In genomic region chr12:113048716-113049127, GRCh38 we compare ENCODE assay signal across 8 cellular contexts. TPM values are rescaled to one million over a fixed set of nuclear protein-coding genes. Genes with fewer than 3 reads are reported as not detected.
DNase-seq lines count a peak whose midpoint lies in the region; ATAC-seq, FAIRE-seq and TF ChIP-seq lines count a peak whose summit lies in the region.

No MANE protein-coding gene starts in this region.

- POLR2A ChIA-PET in activated B cell treated with CpG ODN at 0.5 μM for 24 hours (lab: Charles Lee) (interaction anchor here (0.6 to 6.7 kb wide), 11 partner anchors 15 to 125 kb away, joined by 3 to 73 read pairs (median 4); no protein-coding TSS in a partner anchor), HepG2 (lab: Yijun Ruan, JAX) (no interaction called here)

- H3K9me3 Mint-ChIP-seq in activated B cell treated with CpG ODN at 0.5 μM for 24 hours, result no peaks in the 10 kb centered on the region

- peaks cover 50% of the 10 kb centered on the region for H3K4me1 Mint-ChIP-seq in activated B cell treated with CpG ODN at 0.5 μM for 24 hours

- no peaks in the 10 kb centered on the region for H3K36me3 ChIP-seq in GM23248 (ENCODE audit: low read depth)
- H3K36me3 ChIP-seq in HepG2 (replicated peaks in 1 of 2; ENCODE audit: control insufficient read depth in 1 of 2, insufficient read depth in 2 of 2, low read length in 2 of 2), result no peaks in the 10 kb centered on the region

- peak; percentile 67 for FAIRE-seq in HepG2 (lab: Jason Lieb, UNC)

- 7 to 16% methylated on average over 6 of the region's 6 CpGs for WGBS in GM23248 (ENCODE audit: low coverage in 1 of 2, low lambda C conversion rate in 2 of 2, missing lambda C conversion rate in 2 of 2), 2 experiments
- WGBS in HepG2 (ENCODE audit: low lambda C conversion rate), result 3% methylated on average over 6 of the region's 6 CpGs

- peak; percentile 43 for ATAC-seq in activated B cell treated with CpG ODN at 0.5 μM for 24 hours (ENCODE audit: low read depth)
- peak; percentile 85 for ATAC-seq in HepG2
- no peak for ATAC-seq in GM21360 (IDR thresholded peaks at IDR 0.05; ENCODE audit: unreplicated experiment)

- H3K9me3 ChIP-seq in GM23248 (ENCODE audit: low read depth) (no peaks in the 10 kb centered on the region), HepG2 (ENCODE audit: low read length) (no peaks in the 10 kb centered on the region)

- H3K4me3 Mint-ChIP-seq in activated B cell treated with CpG ODN at 0.5 μM for 24 hours, result no peak overlapping the region

- TF ChIP-seq RAD21 in HepG2 (CRISPR knock-in tag; IDR thresholded peaks at IDR 0.05), result peak; percentile 71

- H4K20me1 ChIP-seq in GM23248 (ENCODE audit: insufficient read depth) (no peaks in the 10 kb centered on the region), HepG2 (ENCODE audit: insufficient read depth, low read length) (no peaks in the 10 kb centered on the region)

- H3K9me2 ChIP-seq in GM23248 (ENCODE audit: insufficient read depth), result no peaks in the 10 kb centered on the region

- no peak for TF ChIP-seq EP300 in HepG2 (IDR thresholded peaks at IDR 0.05; ENCODE audit: low read depth in 2 of 2, low read length in 2 of 2)
- TF ChIP-seq EP300 in HepG2 (CRISPR knock-in tag; IDR thresholded peaks at IDR 0.05; ENCODE audit: borderline replicate concordance), result no peak

- DNase-seq in AG09309 (ENCODE audit: low read depth), result peak; percentile 13
- DNase-seq in GM23248, result peak; percentile 83
- peak; percentile 66 for DNase-seq in NCI-H2227 treated with DMSO at 0.1 percent for 48 hours (lab: John Stamatoyannopoulos, UW)
- no peak for DNase-seq in activated B cell treated with CpG ODN at 0.5 μM for 24 hours
- DNase-seq in central memory CD4-positive, alpha-beta T cell, result peak; percentile 63
- peak; percentile 40 for DNase-seq in HepG2 (ENCODE audit: low spot score)
- peak; percentile 45 to 69 (median 56) for DNase-seq in stimulated activated CD4-positive, alpha-beta T cell treated with anti-CD3 and anti-CD28 coated beads, TNF-alpha, amount 100 ng/mL, for 48 hours (ENCODE audit: low read depth in 3 of 3)

- H2AFZ ChIP-seq in GM23248 (no peak overlapping the region), HepG2 (ENCODE audit: low read length) (no peak overlapping the region)

- no peaks in the 10 kb centered on the region for H3K36me3 Mint-ChIP-seq in activated B cell treated with CpG ODN at 0.5 μM for 24 hours (ENCODE audit: low read depth)

- no peaks in the 10 kb centered on the region for H3F3A ChIP-seq in GM23248 (ENCODE audit: insufficient read depth)

- H3K79me2 ChIP-seq in GM23248 (ENCODE audit: insufficient read depth) (no peaks in the 10 kb centered on the region), HepG2 (ENCODE audit: insufficient read depth, low read length) (no peaks in the 10 kb centered on the region)

- H3K27me3 ChIP-seq in GM23248 (replicated peaks; ENCODE audit: insufficient read depth) (peaks cover 6% of the 10 kb centered on the region; the same call in 1 of the 2 replicates), HepG2 (ENCODE audit: control insufficient read depth in 1 of 2, insufficient read depth in 2 of 2, low read length in 2 of 2) (peaks cover 1 to 3% of the 10 kb centered on the region in 2 experiments; a peak in 1 of 5 replicates)

- CTCF ChIA-PET in activated B cell treated with CpG ODN at 0.5 μM for 24 hours (lab: Charles Lee), result interaction anchor here (0.6 to 8.0 kb wide), 22 partner anchors 9 to 133 kb away, joined by 3 to 85 read pairs (median 6); partner anchors contain the start of gene CFAP73
- CTCF ChIA-PET in HepG2 (lab: Yijun Ruan, JAX; ENCODE audit: low intra/inter-chr PET ratio, low total read pairs), result interaction anchor here (1.5 to 3.5 kb wide), 6 partner anchors 44 to 126 kb away, joined by 3 to 43 read pairs (median 10); partner anchors contain the start of gene CFAP73

- no peak overlapping the region for H3K4me2 ChIP-seq in GM23248 (ENCODE audit: unreplicated experiment)
- no peak overlapping the region for H3K4me2 ChIP-seq in HepG2 (ENCODE audit: low read depth, low read length)

- TF ChIP-seq CTCF in AG09309 (IDR thresholded peaks at IDR 0.05; ENCODE audit: control insufficient read depth, insufficient read depth, low read depth, low read length, missing control alignments), result peak; percentile 78
- TF ChIP-seq CTCF in activated B cell treated with CpG ODN at 0.5 μM for 24 hours (IDR thresholded peaks at IDR 0.05), result no peak
- peak; percentile 78 for TF ChIP-seq CTCF in HepG2 (CRISPR knock-in tag; IDR thresholded peaks at IDR 0.05)

- TF ChIP-seq POLR2A in HepG2 (IDR thresholded peaks at IDR 0.05; ENCODE audit: insufficient read depth in 1 of 2, low read depth in 2 of 2, low read length in 2 of 2), result no peak

- no peaks in the 10 kb centered on the region for H3K27me3 Mint-ChIP-seq in activated B cell treated with CpG ODN at 0.5 μM for 24 hours

- H3K9ac ChIP-seq in GM23248, result no peak overlapping the region
- H3K9ac ChIP-seq in HepG2 (ENCODE audit: insufficient read depth, low read depth, low read length), result no peak overlapping the region

- intact Hi-C loops in activated B cell treated with CpG ODN at 0.5 μM for 24 hours (cut with micrococcal nuclease) (loop anchor here (1.0 kb wide), 4 partner anchors 44 to 126 kb away; no protein-coding TSS in a partner anchor), HepG2 (cut with micrococcal nuclease; ENCODE audit: unreplicated experiment) (loop anchor here (1.0 to 2.0 kb wide), 3 partner anchors 50 to 126 kb away; no protein-coding TSS in a partner anchor)

- peak overlapping the region; percentile 75 for H3K27ac Mint-ChIP-seq in activated B cell treated with CpG ODN at 0.5 μM for 24 hours

- no peak overlapping the region for H3K27ac ChIP-seq in GM23248
- no peak overlapping the region for H3K27ac ChIP-seq in HepG2 (ENCODE audit: extremely low read length, insufficient read depth, low read length)

- in situ Hi-C loops in GM23248 (cut with MboI) (loop anchor here (10.0 kb wide), 2 partner anchors 96 to 126 kb away; partner anchors contain the start of gene CFAP73), HepG2 (cut with HindIII; ENCODE audit: extremely low pct_ligation_motif_present, low pct_unique_long_range_greater_than_20kb) (loop anchor here (5.0 kb wide), 2 partner anchors 49 to 109 kb away; no protein-coding TSS in a partner anchor)

- no TSS peak for BruUV-seq in HepG2 (replicated peaks; lab: Mats Ljungman, UMichigan)

- H3K4me3 ChIP-seq in AG09309 (ENCODE audit: control insufficient read depth, low read depth, low read length), result no peak overlapping the region
- H3K4me3 ChIP-seq in GM23248, result no peak overlapping the region
- H3K4me3 ChIP-seq in HepG2 (replicated peaks in 1 of 3; ENCODE audit: insufficient read depth in 1 of 3, low read depth in 2 of 3, low read length in 3 of 3), result no peak overlapping the region

- no peaks in the 10 kb centered on the region for H3K4me1 ChIP-seq in GM23248 (ENCODE audit: insufficient read depth)
- H3K4me1 ChIP-seq in HepG2 (ENCODE audit: insufficient read depth, low read length), result no peaks in the 10 kb centered on the region

TF ChIP-seq in HepG2, 621 proteins besides CTCF, POLR2A, EP300 and RAD21:
- TF ChIP-seq EED (CRISPR knock-in tag; IDR thresholded peaks at IDR 0.05), result no peak
- peak; percentile 84 for TF ChIP-seq STAG1 (CRISPR knock-in tag; IDR thresholded peaks at IDR 0.05)
- no peak for TF ChIP-seq ZNF451 (CRISPR knock-in tag; IDR thresholded peaks at IDR 0.05)
- no peak for TF ChIP-seq ZBTB44 (CRISPR knock-in tag; IDR thresholded peaks at IDR 0.05)
- TF ChIP-seq SMC3 (IDR thresholded peaks at IDR 0.05; ENCODE audit: low read length), result peak; percentile 89
- TF ChIP-seq NFKB2 (CRISPR knock-in tag; IDR thresholded peaks at IDR 0.05; ENCODE audit: borderline replicate concordance), result no peak
- no peak for TF ChIP-seq TCF7L2 (IDR thresholded peaks at IDR 0.05; ENCODE audit: low read depth, low read length)
- no peak for TF ChIP-seq SSRP1 (CRISPR knock-in tag; IDR thresholded peaks at IDR 0.05)

RNA-seq across cellular contexts. Expression of gene DTX1, which starts 7.8 kb away (rescaled TPM):
- not detected in 2 replicates for total RNA-seq in GM23248 (2014; rRNA removed; shearing (Covaris generic))
- polyA plus RNA-seq in GM23248 (2016; fragmentation: Nextera tagmentation; extraction: Ambion mirVana), result not detected in 2 replicates
- 75.3 and 79.4 TPM in 2 replicates for total RNA-seq in activated B cell treated with CpG ODN at 0.5 μM for 24 hours
- not detected in 2 replicates for total RNA-seq in HepG2 (2016; rRNA removed; fragmentation: Illumina TruSeq; extraction: Trizol)
- total RNA-seq in HepG2 (2016; cell fraction: cytosol; rRNA removed; fragmentation: Illumina TruSeq; extraction: Trizol; ENCODE audit: low read depth), result not detected in 2 replicates
- total RNA-seq in HepG2 (2016; cell fraction: insoluble cytoplasmic fraction; rRNA removed; fragmentation: Illumina TruSeq; extraction: Trizol), result not detected in 2 replicates
- total RNA-seq in HepG2 (2016; cell fraction: membrane; rRNA removed; fragmentation: Illumina TruSeq; extraction: Trizol), result not detected in 2 replicates
- not detected in 2 replicates for total RNA-seq in HepG2 (2016; cell fraction: nucleus; rRNA removed; fragmentation: Illumina TruSeq; extraction: Trizol)
- not detected in 2 replicates for polyA plus RNA-seq in HepG2 (2011; rRNA removed)
- not detected in 2 replicates for polyA plus RNA-seq in HepG2 (2011; cell fraction: cytosol; rRNA removed)
- not detected in 2 replicates for polyA plus RNA-seq in HepG2 (2011; cell fraction: nucleus; rRNA removed)
- not detected in 2 replicates for polyA plus RNA-seq in HepG2 (2012)
- not detected in 2 replicates for polyA plus RNA-seq in HepG2 (2016; cell fraction: cytosol; fragmentation: Illumina TruSeq; extraction: Trizol; ENCODE audit: low read depth)
- polyA plus RNA-seq in HepG2 (2016; cell fraction: insoluble cytoplasmic fraction; fragmentation: Illumina TruSeq; extraction: Trizol; ENCODE audit: low read depth), result not detected in 2 replicates
- polyA plus RNA-seq in HepG2 (2016; cell fraction: membrane; fragmentation: Illumina TruSeq; extraction: Trizol; ENCODE audit: low read depth), result not detected in 2 replicates
- not detected in 2 replicates for polyA plus RNA-seq in HepG2 (2016; cell fraction: nucleus; fragmentation: Illumina TruSeq; extraction: Trizol; ENCODE audit: insufficient read depth, low read depth)
- not detected in 2 replicates for polyA minus RNA-seq in HepG2 (2011; rRNA and poly(A)+ RNA removed; ENCODE audit: low replicate concordance)
- polyA minus RNA-seq in HepG2 (2011; cell fraction: cytosol; rRNA and poly(A)+ RNA removed), result not detected in 2 replicates
- not detected in 2 replicates for polyA minus RNA-seq in HepG2 (2011; cell fraction: nucleus; rRNA and poly(A)+ RNA removed)

Comparison
In these comparisons a context has a peak if more than half of its experiments do, and no peak if none do; other contexts are left out.
1. RNA of gene DTX1, which starts 7.8 kb away (total RNA-seq): 75.3 to 79.4 TPM in activated B cell treated with CpG ODN at 0.5 μM for 24 hours; not detected in GM23248 and not detected in HepG2; every median in the first group is over 10 times any median in the second.